Comparison of ENCODE assay signal across 18 cellular contexts in the genomic region with DNA sequence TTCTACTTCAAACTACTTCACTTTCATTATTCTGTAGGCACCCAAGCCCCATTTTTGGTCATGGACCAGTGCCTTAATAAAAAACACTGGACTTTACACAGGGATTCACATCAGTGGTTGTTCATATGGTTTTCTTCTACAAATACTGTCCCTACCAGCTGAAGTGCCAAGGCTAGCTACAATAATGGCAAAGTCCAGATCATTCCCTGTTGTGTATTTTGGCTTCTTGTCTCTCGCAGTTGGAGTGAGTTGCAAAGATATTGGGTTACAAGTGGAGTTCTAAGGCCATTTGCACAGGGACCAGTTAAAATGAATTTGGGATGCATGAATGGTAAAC. TPM values are rescaled to one million over a fixed set of nuclear protein-coding genes. Genes with fewer than 3 reads are reported as not detected.
DNase-seq lines count a peak whose midpoint lies in the region; ATAC-seq and TF ChIP-seq lines count a peak whose summit lies in the region.
"Had no signal": no experiment of that assay in that cellular context is flagged by ENCODE, and none has a peak within 500 bp of the region (broad histone marks: within the 10 kb centered on the region; RNA-seq: fewer than 3 reads in every experiment).

No MANE protein-coding gene starts in this region.

- CTCF ChIA-PET in HEK293T (lab: Yijun Ruan, JAX) = no interaction called here

- H3K4me3 ChIP-seq in hepatocyte (no peak overlapping the region), tibial artery (no peak overlapping the region), MM.1S (ENCODE audit: low read length) (no peak overlapping the region)
- H3K4me3 ChIP-seq: esophagus muscularis mucosa had no signal

- peak; percentile 66 for DNase-seq in COLO668 (lab: John Stamatoyannopoulos, UW; ENCODE audit: unreplicated experiment)
- DNase-seq in HEK293T (ENCODE audit: extremely low spot score) = no peak
- peak; percentile 62 for DNase-seq in NCI-H2196 treated with DMSO at 0.1 percent for 48 hours (lab: John Stamatoyannopoulos, UW; ENCODE audit: unreplicated experiment)
- DNase-seq in hepatocyte (ENCODE audit: low spot score) = no peak
- no peak for DNase-seq in tibial artery
- no peak for DNase-seq in MM.1S
- no peak for DNase-seq in dermis blood vessel endothelial cell
- DNase-seq: activated CD4-positive, alpha-beta memory T cell treated with anti-CD3 and anti-CD28 coated beads for 36 hours; amygdala; caudate nucleus; NCI-H2227 treated with DMSO at 0.1 percent for 48 hours; retina; SIG-M5; stimulated activated CD4-positive, alpha-beta T cell treated with anti-CD3 and anti-CD28 coated beads, Interleukin-15, amount 100 ng/mL, for 24 hours; T-helper 2 cell had no signal

- H3K36me3 ChIP-seq in hepatocyte (replicated peaks; ENCODE audit: insufficient read depth, low read depth) = no peaks in the 10 kb centered on the region
- peaks cover 0 to 11% (median 6%) of the 10 kb centered on the region in 3 donors for H3K36me3 ChIP-seq in tibial artery
- H3K36me3 ChIP-seq in MM.1S (replicated peaks; ENCODE audit: insufficient read depth, low read length) = no peaks in the 10 kb centered on the region
- H3K36me3 ChIP-seq: esophagus muscularis mucosa had no signal

- H4K20me1 ChIP-seq in hepatocyte (ENCODE audit: insufficient read depth, poor library complexity, severe bottlenecking) (no peaks in the 10 kb centered on the region), MM.1S (ENCODE audit: insufficient read depth, low read length) (no peaks in the 10 kb centered on the region)

- TF ChIP-seq CTCF in hepatocyte (IDR thresholded peaks at IDR 0.05; ENCODE audit: poor library complexity) (no peak), tibial artery (IDR thresholded peaks at IDR 0.05) (no peak), MM.1S (IDR thresholded peaks at IDR 0.05; ENCODE audit: low read length) (no peak)

- H3K9ac ChIP-seq in MM.1S (ENCODE audit: low read length) = no peak overlapping the region

- WGBS in hepatocyte (ENCODE audit: low lambda C conversion rate, missing lambda C conversion rate) = 82% methylated on average over 1 of the region's 1 CpG

- no peak for ATAC-seq in HG02623 (IDR thresholded peaks at IDR 0.05; ENCODE audit: unreplicated experiment)

- no peaks in the 10 kb centered on the region for H3K4me1 ChIP-seq in hepatocyte (ENCODE audit: insufficient read depth)
- H3K4me1 ChIP-seq in tibial artery = no peaks in the 10 kb centered on the region
- no peaks in the 10 kb centered on the region for H3K4me1 ChIP-seq in MM.1S (ENCODE audit: low read length)
- H3K4me1 ChIP-seq: esophagus muscularis mucosa had no signal

- no peaks in the 10 kb centered on the region for H3K9me2 ChIP-seq in hepatocyte (replicated peaks; ENCODE audit: insufficient read depth)
- no peaks in the 10 kb centered on the region for H3K9me2 ChIP-seq in MM.1S (replicated peaks; ENCODE audit: insufficient read depth, low read length)

- H3K27ac ChIP-seq in hepatocyte (peak overlapping the region; percentile 58), tibial artery (no peak overlapping the region), MM.1S (ENCODE audit: low read length) (no peak overlapping the region)
- H3K27ac ChIP-seq: esophagus muscularis mucosa, HL-60 had no signal

- intact Hi-C loops in tibial artery (cut with DNase I; ENCODE audit: low total_unique reads) = no loop called here

- no peaks in the 10 kb centered on the region for H3F3A ChIP-seq in MM.1S (ENCODE audit: insufficient read depth, low read length)

- H3K4me2 ChIP-seq in hepatocyte (no peak overlapping the region), MM.1S (ENCODE audit: low read depth, low read length) (no peak overlapping the region)

- H3K9me3 ChIP-seq in hepatocyte (ENCODE audit: low read depth) (no peaks in the 10 kb centered on the region), tibial artery (peaks cover 0 to 19% (median 0%) of the 10 kb centered on the region in 3 donors), MM.1S (replicated peaks; ENCODE audit: insufficient read depth, low read length) (no peaks in the 10 kb centered on the region)
- H3K9me3 ChIP-seq: esophagus muscularis mucosa had no signal

- POLR2A ChIA-PET in HEK293T (lab: Yijun Ruan, JAX) = interaction anchor here (0.5 kb wide), 1 partner anchor 195 kb away, joined by 3 read pairs; no protein-coding TSS in a partner anchor

- H3K79me2 ChIP-seq in hepatocyte (no peaks in the 10 kb centered on the region), MM.1S (ENCODE audit: low read length) (no peaks in the 10 kb centered on the region)

- H3K27me3 ChIP-seq in hepatocyte (no peaks in the 10 kb centered on the region), tibial artery (no peaks in the 10 kb centered on the region), MM.1S (replicated peaks; ENCODE audit: insufficient read depth, low read length) (no peaks in the 10 kb centered on the region)
- H3K27me3 ChIP-seq: esophagus muscularis mucosa had no signal

- no peak overlapping the region for H2AFZ ChIP-seq in hepatocyte
- H2AFZ ChIP-seq in MM.1S (ENCODE audit: low read length) = no peak overlapping the region

TF ChIP-seq in HEK293T, 16 proteins besides CTCF, POLR2A, EP300 and RAD21:
- TF ChIP-seq NFRKB (IDR thresholded peaks at IDR 0.05) = no peak
- peak; percentile 72 for TF ChIP-seq ZNF384 (IDR thresholded peaks at IDR 0.05)

RNA-seq across cellular contexts. Expression of gene ANKRD17, which starts 16.7 kb away (rescaled TPM):
- 55.1 and 55.8 TPM in 2 replicates for total RNA-seq in hepatocyte
- 31.8 and 38.6 TPM in 2 replicates for polyA plus RNA-seq in hepatocyte
- total RNA-seq in dermis blood vessel endothelial cell = 56.0 and 90.3 TPM in 2 replicates

Comparison
In these comparisons a context has a peak if more than half of its experiments do, and no peak if none do; other contexts are left out.
1. DNase-seq: peak in COLO668 (single experiment) and NCI-H2196 treated with DMSO at 0.1 percent for 48 hours (single experiment); none in HEK293T (single experiment), hepatocyte (single experiment), tibial artery (0 of 2), MM.1S (single experiment) and dermis blood vessel endothelial cell (single experiment).